6 cellular contexts compared by ENCODE assay signal in the genomic region with DNA sequence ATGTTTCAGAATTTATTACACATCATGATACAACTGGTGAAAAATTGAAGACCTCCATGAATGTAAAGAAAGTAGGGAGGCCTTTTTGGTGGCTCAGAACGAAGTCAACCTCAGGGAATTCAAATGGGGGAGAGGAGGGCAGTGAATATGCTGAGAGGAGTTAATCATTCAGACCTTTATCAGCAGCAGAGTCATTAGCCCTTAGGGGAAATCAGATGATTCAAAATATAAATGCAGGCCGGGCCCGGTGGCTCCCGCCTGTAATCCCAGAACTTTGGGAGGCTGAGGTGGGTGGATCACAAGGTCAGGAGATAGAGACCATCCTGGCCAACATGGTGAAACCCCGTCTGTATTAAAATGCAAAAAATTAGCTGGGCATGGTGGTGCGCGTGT.
"Had no signal": no experiment of that assay in that cellular context is flagged by ENCODE, and none has a peak within 500 bp of the region (broad histone marks: within the 10 kb centered on the region; RNA-seq: fewer than 3 reads in every experiment).

No MANE protein-coding gene starts in this region.

- H3K4me3 ChIP-seq: K562 had no signal

- H3K27ac ChIP-seq: HL-60 had no signal

- DNase-seq: IMR-90, KBM-7, KG1 had no signal

- ATAC-seq: HepG2, K562 had no signal
